1 cellular context compared by ENCODE assay signal in the genomic region with DNA sequence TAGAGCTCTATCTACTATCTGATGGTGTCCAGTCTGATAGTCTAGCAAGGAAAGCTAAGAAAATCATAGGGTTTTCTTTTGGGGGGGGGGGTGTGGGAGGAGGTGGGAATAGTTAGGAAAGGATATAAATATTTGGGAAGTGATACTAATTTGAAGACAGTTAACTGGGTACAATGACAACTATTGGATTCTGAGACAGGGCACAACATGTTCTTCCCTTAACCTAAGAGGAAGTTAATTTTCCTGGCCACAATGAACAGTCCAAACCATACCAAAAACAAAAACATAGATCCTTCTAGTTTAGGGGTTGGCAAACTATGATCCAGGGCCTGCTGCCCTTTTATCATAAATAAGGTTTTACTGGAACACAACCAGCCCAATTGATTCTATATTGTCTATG.
TF ChIP-seq lines count a peak whose summit lies in the region.

No MANE protein-coding gene starts in this region.

TF ChIP-seq in HepG2, 621 proteins besides CTCF, POLR2A, EP300 and RAD21:
- TF ChIP-seq NONO (IDR thresholded peaks at IDR 0.05): no peak
- no peak for TF ChIP-seq NONO (CRISPR knock-in tag; conservative IDR thresholded peaks at IDR 0.05)
- TF ChIP-seq HNRNPK (IDR thresholded peaks at IDR 0.05; ENCODE audit: low read depth, low read length, poor library complexity, severe bottlenecking): peak; percentile 57
- TF ChIP-seq, protein P1, sequence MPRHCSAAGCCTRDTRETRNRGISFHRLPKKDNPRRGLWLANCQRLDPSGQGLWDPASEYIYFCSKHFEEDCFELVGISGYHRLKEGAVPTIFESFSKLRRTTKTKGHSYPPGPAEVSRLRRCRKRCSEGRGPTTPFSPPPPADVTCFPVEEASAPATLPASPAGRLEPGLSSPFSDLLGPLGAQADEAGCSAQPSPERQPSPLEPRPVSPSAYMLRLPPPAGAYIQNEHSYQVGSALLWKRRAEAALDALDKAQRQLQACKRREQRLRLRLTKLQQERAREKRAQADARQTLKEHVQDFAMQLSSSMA (CRISPR knock-in tag; IDR thresholded peaks at IDR 0.05): no peak
